Comparison of ENCODE assay signal across 8 cellular contexts in genomic region chr3:172201990-172202318, GRCh38.
DNase-seq lines count a peak whose midpoint lies in the region; ATAC-seq and TF ChIP-seq lines count a peak whose summit lies in the region.
"Had no signal": no experiment of that assay in that cellular context is flagged by ENCODE, and none has a peak within 500 bp of the region (broad histone marks: within the 10 kb centered on the region; RNA-seq: fewer than 3 reads in every experiment).

No MANE protein-coding gene starts in this region.

- no peak overlapping the region for H3K4me3 ChIP-seq in breast epithelium
- no peak overlapping the region for H3K4me3 ChIP-seq in right lobe of liver
- no peak overlapping the region for H3K4me3 ChIP-seq in tibial nerve

- ATAC-seq in right lobe of liver = peak in 1 of 4 donors; percentile 9
- ATAC-seq in GM21825 (IDR thresholded peaks at IDR 0.05; ENCODE audit: unreplicated experiment) = no peak
- no peak for ATAC-seq in HG02852 (IDR thresholded peaks at IDR 0.05; ENCODE audit: unreplicated experiment)

- intact Hi-C loops in breast epithelium (cut with DNase I; ENCODE audit: low total_unique reads) (no loop called here), right lobe of liver (cut with DNase I) (no loop called here)

- H3K27me3 ChIP-seq in breast epithelium (no peaks in the 10 kb centered on the region), right lobe of liver (no peaks in the 10 kb centered on the region), tibial nerve (no peaks in the 10 kb centered on the region)

- TF ChIP-seq POLR2A in breast epithelium (IDR thresholded peaks at IDR 0.05) (no peak), right lobe of liver (IDR thresholded peaks at IDR 0.05) (no peak), tibial nerve (IDR thresholded peaks at IDR 0.05) (no peak)

- TF ChIP-seq CTCF in breast epithelium (IDR thresholded peaks at IDR 0.05) (no peak), right lobe of liver (IDR thresholded peaks at IDR 0.05) (no peak), tibial nerve (IDR thresholded peaks at IDR 0.05) (peak in 1 of 5 experiments; percentile 23)

- DNase-seq in M059J (ENCODE audit: low read depth) = peak; percentile 66
- DNase-seq in breast epithelium (ENCODE audit: low spot score in 2 of 2) = no peak
- no peak for DNase-seq in right lobe of liver
- no peak for DNase-seq in tibial nerve (ENCODE audit: low spot score in 2 of 2)
- DNase-seq in central memory CD4-positive, alpha-beta T cell = no peak
- DNase-seq: NCI-H1694 treated with DMSO at 0.1 percent for 48 hours had no signal

- H3K9me3 ChIP-seq in breast epithelium (no peaks in the 10 kb centered on the region), right lobe of liver (no peaks in the 10 kb centered on the region), tibial nerve (no peaks in the 10 kb centered on the region)

- H3K36me3 ChIP-seq in breast epithelium (no peaks in the 10 kb centered on the region), right lobe of liver (no peaks in the 10 kb centered on the region), tibial nerve (no peaks in the 10 kb centered on the region)

- TF ChIP-seq EP300 in tibial nerve (IDR thresholded peaks at IDR 0.05) = peak in 1 of 2 donors; percentile 47

- H3K4me1 ChIP-seq in breast epithelium (peaks cover 0 to 5% of the 10 kb centered on the region in 2 donors), right lobe of liver (peaks cover 0 to 45% (median 24%) of the 10 kb centered on the region in 4 donors), tibial nerve (peaks cover 0 to 63% (median 32%) of the 10 kb centered on the region in 4 donors)

- H3K27ac ChIP-seq in breast epithelium (peak overlapping the region; percentile 35 to 57), right lobe of liver (peak overlapping the region; percentile 37 to 57 (median 44)), tibial nerve (peak overlapping the region in 3 of 4 donors; percentile 38 to 79 (median 64))

- WGBS in right lobe of liver (ENCODE audit: insufficient coverage, low coverage, low lambda C conversion rate, missing lambda C conversion rate) = 34% methylated on average over 3 of the region's 3 CpGs
- 23 to 31% methylated on average over 3 of the region's 3 CpGs for WGBS in tibial nerve, 2 donors
